Comparison of ENCODE assay signal across 26 cellular contexts in the genomic region with DNA sequence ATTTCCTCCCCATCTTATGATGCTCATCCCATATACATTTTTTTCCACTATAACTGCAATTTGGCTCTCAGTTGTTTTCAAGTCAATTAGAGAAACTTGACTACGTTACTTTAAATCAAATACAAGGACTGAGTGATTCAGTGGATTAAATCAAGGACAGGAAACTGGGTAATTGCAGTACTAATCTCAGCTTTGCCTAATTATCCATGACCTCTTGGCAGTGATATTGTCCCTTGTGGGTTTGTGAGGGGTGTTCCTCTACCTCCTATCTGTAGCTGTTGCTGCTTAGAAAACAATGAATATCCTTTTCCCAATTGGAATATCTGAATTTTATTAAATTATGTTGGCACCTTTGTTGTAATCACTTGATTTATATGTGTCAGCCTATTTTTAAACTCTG.
DNase-seq lines count a peak whose midpoint lies in the region; ATAC-seq and TF ChIP-seq lines count a peak whose summit lies in the region.
"Had no signal": no experiment of that assay in that cellular context is flagged by ENCODE, and none has a peak within 500 bp of the region (broad histone marks: within the 10 kb centered on the region; RNA-seq: fewer than 3 reads in every experiment).

No MANE protein-coding gene starts in this region.

- TF ChIP-seq CTCF in osteocyte (IDR thresholded peaks at IDR 0.05): no peak

- ATAC-seq in SK-N-SH treated with all-trans-retinoic acid at 6 μM for 48 hours: no peak
- no peak for ATAC-seq in GM18909 (IDR thresholded peaks at IDR 0.05; ENCODE audit: poor library complexity, unreplicated experiment)
- no peak for ATAC-seq in GM18520 (IDR thresholded peaks at IDR 0.05; ENCODE audit: unreplicated experiment)
- ATAC-seq: GM12878, HCT116 had no signal

- H3K4me1 Mint-ChIP-seq in osteocyte (ENCODE audit: unreplicated experiment): no peaks in the 10 kb centered on the region

- no peak overlapping the region for H3K4me3 Mint-ChIP-seq in osteocyte (ENCODE audit: unreplicated experiment)
- H3K4me3 Mint-ChIP-seq: activated naive CD8-positive, alpha-beta T cell treated with anti-CD3 and anti-CD28 coated beads for 36 hours; activated T-cell treated with anti-CD3 and anti-CD28 coated beads, Interleukin-2, amount 50 U/mL, for 24 hours; nephron progenitor cell; T-helper 1 cell treated with Interleukin-12 subunit alpha and Interleukin-12 subunit beta and Interleukin-4 antibody, amounts not matched to agents 30 μg/mL and 1 μg/mL, for 36 hours had no signal

- H3K36me3 Mint-ChIP-seq in osteocyte (ENCODE audit: unreplicated experiment): no peaks in the 10 kb centered on the region
- H3K36me3 Mint-ChIP-seq: activated naive CD8-positive, alpha-beta T cell treated with anti-CD3 and anti-CD28 coated beads for 36 hours had no signal

- no peak overlapping the region for H3K27ac Mint-ChIP-seq in osteocyte (ENCODE audit: unreplicated experiment)
- H3K27ac Mint-ChIP-seq: activated naive CD8-positive, alpha-beta T cell treated with anti-CD3 and anti-CD28 coated beads for 36 hours; activated T-cell treated with anti-CD3 and anti-CD28 coated beads, Interleukin-2, amount 50 U/mL, for 24 hours; nephron progenitor cell; T-helper 1 cell treated with Interleukin-12 subunit alpha and Interleukin-12 subunit beta and Interleukin-4 antibody, amounts not matched to agents 30 μg/mL and 1 μg/mL, for 36 hours had no signal

- H3K27me3 Mint-ChIP-seq in osteocyte (ENCODE audit: unreplicated experiment): peaks cover 27% of the 10 kb centered on the region

- DNase-seq in NCI-H446 treated with DMSO at 0.1 percent for 48 hours (lab: John Stamatoyannopoulos, UW) (peak; percentile 12), NCI-H446 (lab: John Stamatoyannopoulos, UW) (no peak), NCI-H2081 (lab: John Stamatoyannopoulos, UW) (peak; percentile 26 to 77), NCI-H82 treated with DMSO at 0.1 percent for 48 hours (lab: John Stamatoyannopoulos, UW; ENCODE audit: unreplicated experiment) (peak; percentile 88), osteocyte (ENCODE audit: extremely low spot score, unreplicated experiment) (no peak)
- DNase-seq: activated CD4-positive, alpha-beta T cell treated with anti-CD3 and anti-CD28 coated beads, Interleukin-2, amount 50 U/mL, for 1 hour; activated CD4-positive, CD25-positive, alpha-beta regulatory T cell; activated gamma-delta T cell; activated naive CD8-positive, alpha-beta T cell treated with anti-CD3 and anti-CD28 coated beads for 36 hours; activated T-cell treated with anti-CD3 and anti-CD28 coated beads, Interleukin-2, amount 50 U/mL, for 24 hours; anterior cingulate cortex; effector CD4-positive, alpha-beta T cell; hippocampal formation; mammary epithelial cell; NCI-H187; nephron progenitor cell; ovary; PC-9; stimulated activated naive CD4-positive, alpha-beta T cell treated with Interleukin-2 at 50 U/mL for 16 hours; upper lobe of left lung had no signal

- H3K9me3 Mint-ChIP-seq in osteocyte (ENCODE audit: unreplicated experiment): no peaks in the 10 kb centered on the region
- H3K9me3 Mint-ChIP-seq: activated naive CD8-positive, alpha-beta T cell treated with anti-CD3 and anti-CD28 coated beads for 36 hours; activated T-cell treated with anti-CD3 and anti-CD28 coated beads, Interleukin-2, amount 50 U/mL, for 24 hours; T-helper 1 cell treated with Interleukin-12 subunit alpha and Interleukin-12 subunit beta and Interleukin-4 antibody, amounts not matched to agents 30 μg/mL and 1 μg/mL, for 36 hours had no signal

TF ChIP-seq in SK-N-SH treated with all-trans-retinoic acid at 6 μM for 48 hours, 23 proteins besides CTCF, POLR2A, EP300 and RAD21:
- TF ChIP-seq BACH2 (CRISPR knock-in tag; IDR thresholded peaks at IDR 0.05; ENCODE audit: borderline replicate concordance) (no peak), SNAI2 (CRISPR knock-in tag; IDR thresholded peaks at IDR 0.05) (no peak), GLIS3 (CRISPR knock-in tag; IDR thresholded peaks at IDR 0.05) (no peak), ZFP30 (CRISPR knock-in tag; IDR thresholded peaks at IDR 0.05) (no peak)
- TF ChIP-seq, protein P1, sequence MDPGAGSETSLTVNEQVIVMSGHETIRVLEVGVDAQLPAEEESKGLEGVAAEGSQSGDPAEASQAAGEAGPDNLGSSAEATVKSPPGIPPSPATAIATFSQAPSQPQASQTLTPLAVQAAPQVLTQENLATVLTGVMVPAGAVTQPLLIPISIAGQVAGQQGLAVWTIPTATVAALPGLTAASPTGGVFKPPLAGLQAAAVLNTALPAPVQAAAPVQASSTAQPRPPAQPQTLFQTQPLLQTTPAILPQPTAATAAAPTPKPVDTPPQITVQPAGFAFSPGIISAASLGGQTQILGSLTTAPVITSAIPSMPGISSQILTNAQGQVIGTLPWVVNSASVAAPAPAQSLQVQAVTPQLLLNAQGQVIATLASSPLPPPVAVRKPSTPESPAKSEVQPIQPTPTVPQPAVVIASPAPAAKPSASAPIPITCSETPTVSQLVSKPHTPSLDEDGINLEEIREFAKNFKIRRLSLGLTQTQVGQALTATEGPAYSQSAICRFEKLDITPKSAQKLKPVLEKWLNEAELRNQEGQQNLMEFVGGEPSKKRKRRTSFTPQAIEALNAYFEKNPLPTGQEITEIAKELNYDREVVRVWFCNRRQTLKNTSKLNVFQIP (CRISPR knock-in tag; IDR thresholded peaks at IDR 0.05; ENCODE audit: borderline replicate concordance, low read depth): no peak
- TF ChIP-seq, protein P2, sequence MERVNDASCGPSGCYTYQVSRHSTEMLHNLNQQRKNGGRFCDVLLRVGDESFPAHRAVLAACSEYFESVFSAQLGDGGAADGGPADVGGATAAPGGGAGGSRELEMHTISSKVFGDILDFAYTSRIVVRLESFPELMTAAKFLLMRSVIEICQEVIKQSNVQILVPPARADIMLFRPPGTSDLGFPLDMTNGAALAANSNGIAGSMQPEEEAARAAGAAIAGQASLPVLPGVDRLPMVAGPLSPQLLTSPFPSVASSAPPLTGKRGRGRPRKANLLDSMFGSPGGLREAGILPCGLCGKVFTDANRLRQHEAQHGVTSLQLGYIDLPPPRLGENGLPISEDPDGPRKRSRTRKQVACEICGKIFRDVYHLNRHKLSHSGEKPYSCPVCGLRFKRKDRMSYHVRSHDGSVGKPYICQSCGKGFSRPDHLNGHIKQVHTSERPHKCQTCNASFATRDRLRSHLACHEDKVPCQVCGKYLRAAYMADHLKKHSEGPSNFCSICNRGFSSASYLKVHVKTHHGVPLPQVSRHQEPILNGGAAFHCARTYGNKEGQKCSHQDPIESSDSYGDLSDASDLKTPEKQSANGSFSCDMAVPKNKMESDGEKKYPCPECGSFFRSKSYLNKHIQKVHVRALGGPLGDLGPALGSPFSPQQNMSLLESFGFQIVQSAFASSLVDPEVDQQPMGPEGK (CRISPR knock-in tag; IDR thresholded peaks at IDR 0.05; ENCODE audit: borderline replicate concordance): no peak

Comparison
In these comparisons a context has a peak if more than half of its experiments do, and no peak if none do; other contexts are left out.
1. DNase-seq: peak in NCI-H446 treated with DMSO at 0.1 percent for 48 hours (single experiment), NCI-H2081 (2 of 2) and NCI-H82 treated with DMSO at 0.1 percent for 48 hours (single experiment); none in NCI-H446 (0 of 2) and osteocyte (single experiment).